Comparison of ENCODE assay signal across 9 cellular contexts in genomic region chr1:108125312-108126138, GRCh38.
DNase-seq lines count a peak whose midpoint lies in the region; ATAC-seq and TF ChIP-seq lines count a peak whose summit lies in the region.
"Had no signal": no experiment of that assay in that cellular context is flagged by ENCODE, and none has a peak within 500 bp of the region (broad histone marks: within the 10 kb centered on the region; RNA-seq: fewer than 3 reads in every experiment).

No MANE protein-coding gene starts in this region.

- H3K4me3 ChIP-seq in colonic mucosa (no peak overlapping the region), liver (ENCODE audit: low read depth in 1 of 3, low read length in 3 of 3) (no peak overlapping the region)
- H3K4me3 ChIP-seq: SK-N-MC had no signal

- H3K27me3 ChIP-seq in colonic mucosa: no peaks in the 10 kb centered on the region
- H3K27me3 ChIP-seq in liver (ENCODE audit: control insufficient read depth in 4 of 4, insufficient read depth in 4 of 4, low read length in 3 of 4): no peaks in the 10 kb centered on the region

- TF ChIP-seq RAD21 in liver (IDR thresholded peaks at IDR 0.05): peak; percentile 99 to 100

- intact Hi-C loops in colonic mucosa (cut with DNase I): loop anchor here (1.0 kb wide), 1 partner anchor 343 kb away; no protein-coding TSS in a partner anchor

- peak; percentile 76 to 90 for DNase-seq in NCI-H446 (lab: John Stamatoyannopoulos, UW)
- DNase-seq in activated CD4-positive, alpha-beta T cell treated with anti-CD3 and anti-CD28 coated beads for 4 hours: peak; percentile 52 to 66
- DNase-seq in colonic mucosa: peak; percentile 63
- peak; percentile 29 to 32 (median 32) for DNase-seq in stimulated activated CD4-positive, alpha-beta T cell treated with anti-CD3 and anti-CD28 coated beads, TNF-alpha, amount 100 ng/mL, for 48 hours (ENCODE audit: low read depth in 3 of 3)

- no peaks in the 10 kb centered on the region for H3K9me3 ChIP-seq in colonic mucosa
- H3K9me3 ChIP-seq in liver (ENCODE audit: control insufficient read depth in 4 of 4, low read length in 3 of 4): no peaks in the 10 kb centered on the region

- H3K36me3 ChIP-seq in colonic mucosa: no peaks in the 10 kb centered on the region
- no peaks in the 10 kb centered on the region for H3K36me3 ChIP-seq in liver (ENCODE audit: control insufficient read depth in 4 of 4, insufficient read depth in 3 of 4, low read depth in 1 of 4, low read length in 3 of 4)

- H3K27ac ChIP-seq in C4-2B: no peak overlapping the region
- H3K27ac ChIP-seq in colonic mucosa: no peak overlapping the region
- no peak overlapping the region for H3K27ac ChIP-seq in liver (ENCODE audit: low read depth in 1 of 2, low read length in 2 of 2)
- H3K27ac ChIP-seq: SK-N-MC had no signal

- WGBS in liver: 6% methylated on average over 7 of the region's 7 CpGs

- no peak overlapping the region for H3K9ac ChIP-seq in colonic mucosa (ENCODE audit: low read depth in 2 of 2, low read length in 2 of 2)
- H3K9ac ChIP-seq in liver (ENCODE audit: low read depth in 1 of 2, low read length in 2 of 2): no peak overlapping the region

- peak; percentile 86 for ATAC-seq in GM19324 (IDR thresholded peaks at IDR 0.05; ENCODE audit: low FRiP score, unreplicated experiment)
- peak; percentile 91 for ATAC-seq in HG03378 (IDR thresholded peaks at IDR 0.05; ENCODE audit: unreplicated experiment)

- H3K4me1 ChIP-seq in colonic mucosa (no peaks in the 10 kb centered on the region), liver (ENCODE audit: control insufficient read depth in 4 of 4, insufficient read depth in 4 of 4, low read length in 3 of 4) (no peaks in the 10 kb centered on the region)

- TF ChIP-seq CTCF in C4-2B (conservative IDR thresholded peaks at IDR 0.05) (peak; percentile 95), colonic mucosa (IDR thresholded peaks at IDR 0.05) (peak; percentile 95), liver (IDR thresholded peaks at IDR 0.05; ENCODE audit: low read depth, low read length, missing input control) (peak; percentile 96)

TF ChIP-seq in liver, 16 proteins besides CTCF, POLR2A, EP300 and RAD21:
- TF ChIP-seq ZBTB33 (IDR thresholded peaks at IDR 0.05): no peak
- peak in 1 of 2 donors; percentile 6 for TF ChIP-seq RXRA (IDR thresholded peaks at IDR 0.05)
- no peak for TF ChIP-seq TAF1 (conservative IDR thresholded peaks at IDR 0.05)
- no peak for TF ChIP-seq ATF3 (IDR thresholded peaks at IDR 0.05)
- no peak for TF ChIP-seq REST (IDR thresholded peaks at IDR 0.05)
- no peak for TF ChIP-seq GABPA (IDR thresholded peaks at IDR 0.05 in 1 of 2, conservative IDR thresholded peaks at IDR 0.05 in 1 of 2)
- TF ChIP-seq FOXA2 (IDR thresholded peaks at IDR 0.05): no peak

Comparison
In these comparisons a context has a peak if more than half of its experiments do, and no peak if none do; other contexts are left out.
1. DNase-seq: peak in every context shown above with its lines; median percentile 83 in NCI-H446; 63 in colonic mucosa; 59 in activated CD4-positive, alpha-beta T cell treated with anti-CD3 and anti-CD28 coated beads for 4 hours; 32 in stimulated activated CD4-positive, alpha-beta T cell treated with anti-CD3 and anti-CD28 coated beads, TNF-alpha, amount 100 ng/mL, for 48 hours.